In the genomic region with DNA sequence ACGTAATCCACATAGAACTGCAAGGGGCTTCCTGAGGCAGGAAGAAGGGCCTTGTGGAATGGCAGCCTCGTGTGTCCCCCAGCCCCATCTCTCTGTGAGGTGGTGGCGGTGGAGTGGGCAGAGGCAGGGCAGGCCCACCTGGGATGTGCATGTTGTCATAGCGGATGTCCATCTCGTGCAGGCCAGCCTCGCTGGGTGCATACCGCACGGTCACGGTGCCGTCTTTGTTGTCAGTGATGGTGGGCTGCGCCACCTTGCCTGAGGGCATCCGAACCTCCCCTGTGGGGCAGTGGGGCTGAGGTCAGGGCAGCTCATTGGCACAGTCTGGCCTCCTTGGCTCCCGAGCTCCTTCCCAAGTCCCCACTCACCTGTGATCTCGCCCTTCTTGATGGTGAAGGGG, we compare ENCODE assay signal across 1 cellular context.
A peak's percentile ranks its signal among the peaks of the same experiment; 100 is the strongest.
TF ChIP-seq lines count a peak whose summit lies in the region.

No MANE protein-coding gene starts in this region.

TF ChIP-seq in K562, 482 proteins besides CTCF, POLR2A, EP300 and RAD21:
- TF ChIP-seq TFAM (CRISPR knock-in tag; conservative IDR thresholded peaks at IDR 0.05) (no peak), RBFOX2 (IDR thresholded peaks at IDR 0.05; ENCODE audit: low read depth, low read length) (0 out of 2 replicates have a peak, but pooled peaks have one; percentile 27), POLR2G (IDR thresholded peaks at IDR 0.05; ENCODE audit: low read depth, low read length) (0 out of 2 replicates have a peak, but pooled peaks have one; percentile 40)
